1 cellular context compared by ENCODE assay signal in the genomic region with DNA sequence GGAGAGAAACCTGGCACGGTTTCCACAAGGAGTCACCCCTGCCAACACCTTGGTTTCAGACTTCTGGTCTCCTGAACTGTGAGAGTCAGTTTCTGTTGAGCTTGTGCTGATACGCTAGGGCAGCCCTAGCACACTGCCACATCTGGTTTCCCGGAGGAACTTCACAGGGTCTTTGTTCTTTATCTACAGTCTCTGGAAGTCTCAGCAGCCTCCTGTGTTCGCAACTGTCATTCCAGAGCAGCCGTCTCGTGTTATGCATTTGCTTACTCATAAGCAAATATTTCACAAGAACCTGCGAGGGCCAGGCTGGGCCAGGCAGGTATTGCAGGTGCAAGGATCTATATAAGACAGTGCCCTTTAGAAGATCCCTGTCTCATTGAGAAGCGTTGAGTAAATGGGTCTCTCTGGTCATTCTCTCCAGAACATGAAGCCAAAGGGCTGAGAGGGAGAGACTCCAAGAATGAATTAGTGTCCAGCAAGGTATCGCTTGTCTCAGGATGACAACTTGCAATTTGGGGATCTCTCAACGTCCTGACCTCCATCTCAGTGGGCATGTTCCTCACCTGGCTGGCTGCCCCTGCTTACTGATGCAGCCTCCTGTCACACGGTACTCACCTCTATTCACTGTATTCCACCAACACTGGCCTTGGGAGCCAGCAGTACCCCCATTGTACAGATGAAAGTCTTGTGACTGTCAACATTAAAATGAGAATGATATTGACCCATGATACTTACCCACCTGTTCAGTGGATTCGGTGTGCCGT.
TF ChIP-seq lines count a peak whose summit lies in the region.

No MANE protein-coding gene starts in this region.

TF ChIP-seq in HepG2, 621 proteins besides CTCF, POLR2A, EP300 and RAD21 (continued from another document and continues in another):
- TF ChIP-seq, protein P1, sequence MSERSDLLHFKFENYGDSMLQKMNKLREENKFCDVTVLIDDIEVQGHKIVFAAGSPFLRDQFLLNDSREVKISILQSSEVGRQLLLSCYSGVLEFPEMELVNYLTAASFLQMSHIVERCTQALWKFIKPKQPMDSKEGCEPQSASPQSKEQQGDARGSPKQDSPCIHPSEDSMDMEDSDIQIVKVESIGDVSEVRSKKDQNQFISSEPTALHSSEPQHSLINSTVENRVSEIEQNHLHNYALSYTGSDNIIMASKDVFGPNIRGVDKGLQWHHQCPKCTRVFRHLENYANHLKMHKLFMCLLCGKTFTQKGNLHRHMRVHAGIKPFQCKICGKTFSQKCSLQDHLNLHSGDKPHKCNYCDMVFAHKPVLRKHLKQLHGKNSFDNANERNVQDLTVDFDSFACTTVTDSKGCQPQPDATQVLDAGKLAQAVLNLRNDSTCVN (CRISPR knock-in tag; IDR thresholded peaks at IDR 0.05; ENCODE audit: borderline replicate concordance): peak; percentile 86
- TF ChIP-seq, protein P2, sequence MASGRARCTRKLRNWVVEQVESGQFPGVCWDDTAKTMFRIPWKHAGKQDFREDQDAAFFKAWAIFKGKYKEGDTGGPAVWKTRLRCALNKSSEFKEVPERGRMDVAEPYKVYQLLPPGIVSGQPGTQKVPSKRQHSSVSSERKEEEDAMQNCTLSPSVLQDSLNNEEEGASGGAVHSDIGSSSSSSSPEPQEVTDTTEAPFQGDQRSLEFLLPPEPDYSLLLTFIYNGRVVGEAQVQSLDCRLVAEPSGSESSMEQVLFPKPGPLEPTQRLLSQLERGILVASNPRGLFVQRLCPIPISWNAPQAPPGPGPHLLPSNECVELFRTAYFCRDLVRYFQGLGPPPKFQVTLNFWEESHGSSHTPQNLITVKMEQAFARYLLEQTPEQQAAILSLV (CRISPR knock-in tag; IDR thresholded peaks at IDR 0.05; ENCODE audit: borderline replicate concordance): no peak; the same call in 1 of the 2 replicates
- TF ChIP-seq ZNF331 (CRISPR knock-in tag; IDR thresholded peaks at IDR 0.05) (peak; percentile 53; the same call in 1 of the 2 replicates), CBX5 (CRISPR knock-in tag; IDR thresholded peaks at IDR 0.05; ENCODE audit: borderline replicate concordance) (peak; percentile 68; the same call in 1 of the 2 replicates), ZNF180 (CRISPR knock-in tag; IDR thresholded peaks at IDR 0.05; ENCODE audit: borderline replicate concordance, low read depth) (no peak), ZFP1 (CRISPR knock-in tag; IDR thresholded peaks at IDR 0.05) (no peak), ZNF777 (CRISPR knock-in tag; IDR thresholded peaks at IDR 0.05) (0 out of 2 replicates have a peak, but pooled peaks have one; percentile 22), FOSL1 (CRISPR knock-in tag; IDR thresholded peaks at IDR 0.05; ENCODE audit: borderline replicate concordance) (peak; percentile 36; the same call in 1 of the 2 replicates), PCBP2 (optimal IDR thresholded peaks at IDR 0.05; ENCODE audit: low read depth, low read length, poor library complexity, severe bottlenecking) (no peak), PHB2 (IDR thresholded peaks at IDR 0.05; ENCODE audit: partially characterized antibody) (no peak), CREB1 (IDR thresholded peaks at IDR 0.05) (no peak), CREB1 (CRISPR knock-in tag; IDR thresholded peaks at IDR 0.05) (peak; percentile 60), RARA (CRISPR knock-in tag; IDR thresholded peaks at IDR 0.05) (peak; percentile 55), ZFP37 (CRISPR knock-in tag; IDR thresholded peaks at IDR 0.05; ENCODE audit: borderline replicate concordance) (0 out of 2 replicates have a peak, but pooled peaks have one; percentile 16), MIER2 (CRISPR knock-in tag; IDR thresholded peaks at IDR 0.05) (no peak), NRL (CRISPR knock-in tag; IDR thresholded peaks at IDR 0.05; ENCODE audit: borderline replicate concordance) (no peak), ZNF333 (CRISPR knock-in tag; IDR thresholded peaks at IDR 0.05; ENCODE audit: borderline replicate concordance) (0 out of 2 replicates have a peak, but pooled peaks have one; percentile 53), ZNF354B (CRISPR knock-in tag; IDR thresholded peaks at IDR 0.05) (no peak), FOXA1 (IDR thresholded peaks at IDR 0.05) (no peak), FOXA1 (CRISPR knock-in tag; IDR thresholded peaks at IDR 0.05) (0 out of 2 replicates have a peak, but pooled peaks have one; percentile 5), ZNF44 (CRISPR knock-in tag; IDR thresholded peaks at IDR 0.05) (no peak), ZNF768 (CRISPR knock-in tag; IDR thresholded peaks at IDR 0.05) (no peak), ZNF891 (CRISPR knock-in tag; IDR thresholded peaks at IDR 0.05) (no peak; the same call in 1 of the 2 replicates), HHEX (CRISPR knock-in tag; IDR thresholded peaks at IDR 0.05) (peak; percentile 35; the same call in 1 of the 2 replicates), MXD4 (CRISPR knock-in tag; IDR thresholded peaks at IDR 0.05) (peak; percentile 68; the same call in 1 of the 2 replicates), ZKSCAN8 (CRISPR knock-in tag; IDR thresholded peaks at IDR 0.05; ENCODE audit: borderline replicate concordance) (no peak), NFE2L2 (IDR thresholded peaks at IDR 0.05; ENCODE audit: low read length) (peak; percentile 34; the same call in 1 of the 2 replicates), JARID2 (CRISPR knock-in tag; IDR thresholded peaks at IDR 0.05; ENCODE audit: insufficient replicate concordance) (no peak), STAT5B (CRISPR knock-in tag; IDR thresholded peaks at IDR 0.05) (no peak), ZNF207 (IDR thresholded peaks at IDR 0.05; ENCODE audit: borderline replicate concordance) (no peak), ADNP (CRISPR knock-in tag; IDR thresholded peaks at IDR 0.05) (0 out of 2 replicates have a peak, but pooled peaks have one; percentile 14), ARNT (IDR thresholded peaks at IDR 0.05) (no peak), CBX1 (IDR thresholded peaks at IDR 0.05; ENCODE audit: low read depth) (no peak), ZNF629 (CRISPR knock-in tag; conservative IDR thresholded peaks at IDR 0.05) (no peak; the same call in none of the 2 replicates), ZKSCAN1 (IDR thresholded peaks at IDR 0.05; ENCODE audit: low read length) (no peak), NCOA2 (CRISPR knock-in tag; IDR thresholded peaks at IDR 0.05) (peak; percentile 71), IRX3 (CRISPR knock-in tag; IDR thresholded peaks at IDR 0.05; ENCODE audit: borderline replicate concordance, low read depth) (no peak), NR2F1 (CRISPR knock-in tag; IDR thresholded peaks at IDR 0.05) (no peak), ATAD3A (CRISPR knock-in tag; IDR thresholded peaks at IDR 0.05) (no peak), ZNF670 (CRISPR knock-in tag; IDR thresholded peaks at IDR 0.05; ENCODE audit: borderline replicate concordance) (no peak)
- TF ChIP-seq, protein P3, sequence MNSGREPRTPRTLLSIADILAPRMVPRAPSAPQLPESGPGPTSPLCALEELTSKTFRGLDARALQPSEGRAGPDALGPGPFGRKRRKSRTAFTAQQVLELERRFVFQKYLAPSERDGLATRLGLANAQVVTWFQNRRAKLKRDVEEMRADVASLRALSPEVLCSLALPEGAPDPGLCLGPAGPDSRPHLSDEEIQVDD (CRISPR knock-in tag; IDR thresholded peaks at IDR 0.05; ENCODE audit: borderline replicate concordance): no peak
- TF ChIP-seq, protein P4, sequence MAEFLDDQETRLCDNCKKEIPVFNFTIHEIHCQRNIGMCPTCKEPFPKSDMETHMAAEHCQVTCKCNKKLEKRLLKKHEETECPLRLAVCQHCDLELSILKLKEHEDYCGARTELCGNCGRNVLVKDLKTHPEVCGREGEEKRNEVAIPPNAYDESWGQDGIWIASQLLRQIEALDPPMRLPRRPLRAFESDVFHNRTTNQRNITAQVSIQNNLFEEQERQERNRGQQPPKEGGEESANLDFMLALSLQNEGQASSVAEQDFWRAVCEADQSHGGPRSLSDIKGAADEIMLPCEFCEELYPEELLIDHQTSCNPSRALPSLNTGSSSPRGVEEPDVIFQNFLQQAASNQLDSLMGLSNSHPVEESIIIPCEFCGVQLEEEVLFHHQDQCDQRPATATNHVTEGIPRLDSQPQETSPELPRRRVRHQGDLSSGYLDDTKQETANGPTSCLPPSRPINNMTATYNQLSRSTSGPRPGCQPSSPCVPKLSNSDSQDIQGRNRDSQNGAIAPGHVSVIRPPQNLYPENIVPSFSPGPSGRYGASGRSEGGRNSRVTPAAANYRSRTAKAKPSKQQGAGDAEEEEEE (CRISPR knock-in tag; IDR thresholded peaks at IDR 0.05; ENCODE audit: borderline replicate concordance): no peak
- TF ChIP-seq, protein P5, sequence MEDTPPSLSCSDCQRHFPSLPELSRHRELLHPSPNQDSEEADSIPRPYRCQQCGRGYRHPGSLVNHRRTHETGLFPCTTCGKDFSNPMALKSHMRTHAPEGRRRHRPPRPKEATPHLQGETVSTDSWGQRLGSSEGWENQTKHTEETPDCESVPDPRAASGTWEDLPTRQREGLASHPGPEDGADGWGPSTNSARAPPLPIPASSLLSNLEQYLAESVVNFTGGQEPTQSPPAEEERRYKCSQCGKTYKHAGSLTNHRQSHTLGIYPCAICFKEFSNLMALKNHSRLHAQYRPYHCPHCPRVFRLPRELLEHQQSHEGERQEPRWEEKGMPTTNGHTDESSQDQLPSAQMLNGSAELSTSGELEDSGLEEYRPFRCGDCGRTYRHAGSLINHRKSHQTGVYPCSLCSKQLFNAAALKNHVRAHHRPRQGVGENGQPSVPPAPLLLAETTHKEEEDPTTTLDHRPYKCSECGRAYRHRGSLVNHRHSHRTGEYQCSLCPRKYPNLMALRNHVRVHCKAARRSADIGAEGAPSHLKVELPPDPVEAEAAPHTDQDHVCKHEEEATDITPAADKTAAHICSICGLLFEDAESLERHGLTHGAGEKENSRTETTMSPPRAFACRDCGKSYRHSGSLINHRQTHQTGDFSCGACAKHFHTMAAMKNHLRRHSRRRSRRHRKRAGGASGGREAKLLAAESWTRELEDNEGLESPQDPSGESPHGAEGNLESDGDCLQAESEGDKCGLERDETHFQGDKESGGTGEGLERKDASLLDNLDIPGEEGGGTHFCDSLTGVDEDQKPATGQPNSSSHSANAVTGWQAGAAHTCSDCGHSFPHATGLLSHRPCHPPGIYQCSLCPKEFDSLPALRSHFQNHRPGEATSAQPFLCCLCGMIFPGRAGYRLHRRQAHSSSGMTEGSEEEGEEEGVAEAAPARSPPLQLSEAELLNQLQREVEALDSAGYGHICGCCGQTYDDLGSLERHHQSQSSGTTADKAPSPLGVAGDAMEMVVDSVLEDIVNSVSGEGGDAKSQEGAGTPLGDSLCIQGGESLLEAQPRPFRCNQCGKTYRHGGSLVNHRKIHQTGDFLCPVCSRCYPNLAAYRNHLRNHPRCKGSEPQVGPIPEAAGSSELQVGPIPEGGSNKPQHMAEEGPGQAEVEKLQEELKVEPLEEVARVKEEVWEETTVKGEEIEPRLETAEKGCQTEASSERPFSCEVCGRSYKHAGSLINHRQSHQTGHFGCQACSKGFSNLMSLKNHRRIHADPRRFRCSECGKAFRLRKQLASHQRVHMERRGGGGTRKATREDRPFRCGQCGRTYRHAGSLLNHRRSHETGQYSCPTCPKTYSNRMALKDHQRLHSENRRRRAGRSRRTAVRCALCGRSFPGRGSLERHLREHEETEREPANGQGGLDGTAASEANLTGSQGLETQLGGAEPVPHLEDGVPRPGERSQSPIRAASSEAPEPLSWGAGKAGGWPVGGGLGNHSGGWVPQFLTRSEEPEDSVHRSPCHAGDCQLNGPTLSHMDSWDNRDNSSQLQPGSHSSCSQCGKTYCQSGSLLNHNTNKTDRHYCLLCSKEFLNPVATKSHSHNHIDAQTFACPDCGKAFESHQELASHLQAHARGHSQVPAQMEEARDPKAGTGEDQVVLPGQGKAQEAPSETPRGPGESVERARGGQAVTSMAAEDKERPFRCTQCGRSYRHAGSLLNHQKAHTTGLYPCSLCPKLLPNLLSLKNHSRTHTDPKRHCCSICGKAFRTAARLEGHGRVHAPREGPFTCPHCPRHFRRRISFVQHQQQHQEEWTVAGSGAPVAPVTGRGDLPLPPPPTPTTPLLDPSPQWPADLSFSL (CRISPR knock-in tag; IDR thresholded peaks at IDR 0.05): no peak
- TF ChIP-seq, protein P6, sequence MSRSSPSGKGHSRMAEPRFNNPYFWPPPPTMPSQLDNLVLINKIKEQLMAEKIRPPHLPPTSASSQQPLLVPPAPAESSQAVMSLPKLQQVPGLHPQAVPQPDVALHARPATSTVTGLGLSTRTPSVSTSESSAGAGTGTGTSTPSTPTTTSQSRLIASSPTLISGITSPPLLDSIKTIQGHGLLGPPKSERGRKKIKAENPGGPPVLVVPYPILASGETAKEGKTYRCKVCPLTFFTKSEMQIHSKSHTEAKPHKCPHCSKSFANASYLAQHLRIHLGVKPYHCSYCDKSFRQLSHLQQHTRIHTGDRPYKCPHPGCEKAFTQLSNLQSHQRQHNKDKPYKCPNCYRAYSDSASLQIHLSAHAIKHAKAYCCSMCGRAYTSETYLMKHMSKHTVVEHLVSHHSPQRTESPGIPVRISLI (CRISPR knock-in tag; IDR thresholded peaks at IDR 0.05; ENCODE audit: borderline replicate concordance): peak; percentile 27; the same call in 1 of the 2 replicates
- TF ChIP-seq, protein P7, sequence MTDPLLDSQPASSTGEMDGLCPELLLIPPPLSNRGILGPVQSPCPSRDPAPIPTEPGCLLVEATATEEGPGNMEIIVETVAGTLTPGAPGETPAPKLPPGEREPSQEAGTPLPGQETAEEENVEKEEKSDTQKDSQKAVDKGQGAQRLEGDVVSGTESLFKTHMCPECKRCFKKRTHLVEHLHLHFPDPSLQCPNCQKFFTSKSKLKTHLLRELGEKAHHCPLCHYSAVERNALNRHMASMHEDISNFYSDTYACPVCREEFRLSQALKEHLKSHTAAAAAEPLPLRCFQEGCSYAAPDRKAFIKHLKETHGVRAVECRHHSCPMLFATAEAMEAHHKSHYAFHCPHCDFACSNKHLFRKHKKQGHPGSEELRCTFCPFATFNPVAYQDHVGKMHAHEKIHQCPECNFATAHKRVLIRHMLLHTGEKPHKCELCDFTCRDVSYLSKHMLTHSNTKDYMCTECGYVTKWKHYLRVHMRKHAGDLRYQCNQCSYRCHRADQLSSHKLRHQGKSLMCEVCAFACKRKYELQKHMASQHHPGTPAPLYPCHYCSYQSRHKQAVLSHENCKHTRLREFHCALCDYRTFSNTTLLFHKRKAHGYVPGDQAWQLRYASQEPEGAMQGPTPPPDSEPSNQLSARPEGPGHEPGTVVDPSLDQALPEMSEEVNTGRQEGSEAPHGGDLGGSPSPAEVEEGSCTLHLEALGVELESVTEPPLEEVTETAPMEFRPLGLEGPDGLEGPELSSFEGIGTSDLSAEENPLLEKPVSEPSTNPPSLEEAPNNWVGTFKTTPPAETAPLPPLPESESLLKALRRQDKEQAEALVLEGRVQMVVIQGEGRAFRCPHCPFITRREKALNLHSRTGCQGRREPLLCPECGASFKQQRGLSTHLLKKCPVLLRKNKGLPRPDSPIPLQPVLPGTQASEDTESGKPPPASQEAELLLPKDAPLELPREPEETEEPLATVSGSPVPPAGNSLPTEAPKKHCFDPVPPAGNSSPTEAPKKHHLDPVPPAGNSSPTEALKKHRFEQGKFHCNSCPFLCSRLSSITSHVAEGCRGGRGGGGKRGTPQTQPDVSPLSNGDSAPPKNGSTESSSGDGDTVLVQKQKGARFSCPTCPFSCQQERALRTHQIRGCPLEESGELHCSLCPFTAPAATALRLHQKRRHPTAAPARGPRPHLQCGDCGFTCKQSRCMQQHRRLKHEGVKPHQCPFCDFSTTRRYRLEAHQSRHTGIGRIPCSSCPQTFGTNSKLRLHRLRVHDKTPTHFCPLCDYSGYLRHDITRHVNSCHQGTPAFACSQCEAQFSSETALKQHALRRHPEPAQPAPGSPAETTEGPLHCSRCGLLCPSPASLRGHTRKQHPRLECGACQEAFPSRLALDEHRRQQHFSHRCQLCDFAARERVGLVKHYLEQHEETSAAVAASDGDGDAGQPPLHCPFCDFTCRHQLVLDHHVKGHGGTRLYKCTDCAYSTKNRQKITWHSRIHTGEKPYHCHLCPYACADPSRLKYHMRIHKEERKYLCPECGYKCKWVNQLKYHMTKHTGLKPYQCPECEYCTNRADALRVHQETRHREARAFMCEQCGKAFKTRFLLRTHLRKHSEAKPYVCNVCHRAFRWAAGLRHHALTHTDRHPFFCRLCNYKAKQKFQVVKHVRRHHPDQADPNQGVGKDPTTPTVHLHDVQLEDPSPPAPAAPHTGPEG (CRISPR knock-in tag; IDR thresholded peaks at IDR 0.05): 0 out of 2 replicates have a peak, but pooled peaks have one; percentile 62
